17 cellular contexts compared by ENCODE assay signal in the genomic region with DNA sequence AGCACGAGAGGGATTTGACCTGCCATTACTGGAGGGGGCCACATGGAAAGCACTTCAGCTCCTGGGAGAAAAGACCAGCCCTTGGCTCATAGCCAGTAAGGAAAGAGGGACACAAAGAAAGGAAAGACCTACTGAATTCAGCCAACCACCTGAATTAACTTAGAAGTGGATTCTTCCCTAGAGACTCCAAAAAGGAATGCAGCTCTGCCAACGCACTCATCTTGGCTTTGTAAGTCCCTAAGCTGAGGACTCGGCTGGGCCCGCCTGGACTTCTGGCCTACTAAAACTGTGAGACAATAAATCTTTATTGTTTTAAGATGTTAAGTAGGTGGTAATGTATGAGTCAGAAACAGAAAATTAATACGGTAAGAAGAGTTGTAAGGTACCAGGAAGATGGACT. TPM values are rescaled to one million over a fixed set of nuclear protein-coding genes. Genes with fewer than 3 reads are reported as not detected.
DNase-seq lines count a peak whose midpoint lies in the region; ATAC-seq and TF ChIP-seq lines count a peak whose summit lies in the region.
"Had no signal": no experiment of that assay in that cellular context is flagged by ENCODE, and none has a peak within 500 bp of the region (broad histone marks: within the 10 kb centered on the region; RNA-seq: fewer than 3 reads in every experiment).

No MANE protein-coding gene starts in this region.

- intact Hi-C loops in sciatic nerve (cut with DNase I) = no loop called here

- H3K4me3 ChIP-seq in epithelial cell of esophagus (ENCODE audit: low read length) = no peak overlapping the region
- H3K4me3 ChIP-seq: suprapubic skin had no signal

- ATAC-seq in sciatic nerve (peak; percentile 13), HG02938 (IDR thresholded peaks at IDR 0.05; ENCODE audit: unreplicated experiment) (no peak)
- ATAC-seq: activated CD8-positive, alpha-beta memory T cell treated with anti-CD3 and anti-CD28 coated beads, Interleukin-2, amount 10 ng/mL, durations not matched to agents 7 days and 5 days; left lobe of liver; Right ventricle myocardium inferior had no signal

- DNase-seq in ELF-1 (ENCODE audit: low read depth, low spot score) (peak; percentile 30), NCI-H2227 treated with DMSO at 0.1 percent for 48 hours (lab: John Stamatoyannopoulos, UW) (peak; percentile 54), epithelial cell of esophagus (ENCODE audit: low read depth) (peak; percentile 18), sciatic nerve (ENCODE audit: low spot score) (no peak), cerebellar nuclear complex (lab: John Stamatoyannopoulos, UW) (no peak), ecto neural progenitor cell (ENCODE audit: low spot score) (no peak)
- DNase-seq: activated CD4-positive, alpha-beta T cell treated with anti-CD3 and anti-CD28 coated beads for 4 hours; activated CD8-positive, alpha-beta memory T cell treated with anti-CD3 and anti-CD28 coated beads, Interleukin-2, amount 10 ng/mL, durations not matched to agents 7 days and 5 days; CD8-positive, alpha-beta memory T cell; GOT3; NCI-H1694 treated with DMSO at 0.1 percent for 48 hours; NCI-H345; retina had no signal

- no peak for TF ChIP-seq CTCF in epithelial cell of esophagus (IDR thresholded peaks at IDR 0.05; ENCODE audit: insufficient read depth, low read depth, low read length, missing control alignments)

RNA-seq across cellular contexts. Expression of gene ATF2, which starts 11.5 kb away (rescaled TPM):
- total RNA-seq in sciatic nerve = 71.1 TPM

RNA-seq across cellular contexts. Expression of gene ATP5MC3, which starts 25.0 kb away (rescaled TPM):
- total RNA-seq in sciatic nerve = 80.8 TPM

Comparison
In these comparisons a context has a peak if more than half of its experiments do, and no peak if none do; other contexts are left out.
1. DNase-seq: peak in ELF-1 (single experiment), NCI-H2227 treated with DMSO at 0.1 percent for 48 hours (single experiment) and epithelial cell of esophagus (single experiment); none in sciatic nerve (single experiment), cerebellar nuclear complex (0 of 2) and ecto neural progenitor cell (single experiment).